8 cellular contexts compared by ENCODE assay signal in the genomic region with DNA sequence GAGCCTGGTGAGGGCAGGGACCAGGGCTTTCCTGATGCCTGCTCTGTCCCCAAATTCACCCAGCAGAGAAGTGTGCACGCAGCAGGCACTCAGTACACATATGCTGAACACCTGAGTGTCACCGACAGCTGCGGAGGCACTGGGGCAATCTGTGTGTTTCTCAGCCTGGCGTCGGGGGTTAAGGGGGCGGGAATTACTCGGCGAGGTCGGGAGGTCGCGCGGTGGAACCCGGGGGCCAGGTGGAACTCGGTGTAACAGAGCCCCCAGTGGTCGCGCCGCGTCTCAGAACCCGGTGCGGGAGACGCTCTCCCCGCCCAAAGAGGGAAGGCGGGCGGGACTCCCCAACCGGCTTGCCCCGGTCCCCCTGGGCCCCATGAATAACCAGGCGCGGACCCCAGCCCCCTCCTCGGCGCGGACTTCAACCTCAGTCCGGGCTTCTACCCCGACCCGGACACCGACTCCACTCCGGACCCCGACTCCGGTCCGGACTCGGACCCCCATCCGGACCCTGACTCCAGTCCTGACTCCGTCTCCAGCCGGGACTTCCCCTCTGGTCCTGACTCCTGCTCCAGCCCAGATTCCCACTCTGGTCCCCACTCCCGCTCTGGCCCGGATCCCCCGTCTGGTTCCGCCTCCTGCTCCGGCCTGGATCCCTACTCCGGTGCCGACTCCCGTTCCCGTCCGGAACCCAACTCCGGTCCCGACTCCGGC. TPM values are rescaled to one million over a fixed set of nuclear protein-coding genes. Genes with fewer than 3 reads are reported as not detected.
A peak's percentile ranks its signal among the peaks of the same experiment; 100 is the strongest.
DNase-seq lines count a peak whose midpoint lies in the region; ATAC-seq, FAIRE-seq and TF ChIP-seq lines count a peak whose summit lies in the region.

TSS of gene SELENOV (plus strand) at position 300 of the 711 bp plus-strand sequence. CDS start at position 374, 74 bp downstream.

- peaks cover 34% of the 10 kb centered on the region for H3K27me3 ChIP-seq in H7 (ENCODE audit: control insufficient read depth, insufficient read depth, low read length)

- FAIRE-seq in GM19239 (lab: Jason Lieb, UNC), result no peak

- H3K27ac ChIP-seq in VCaP (peak within 1 kb of the TSS; percentile 44; the same call in 1 of the 2 replicates), skin epidermis (no peak within 1 kb of the TSS)

- no peaks in the 10 kb centered on the region; the same call in 1 of the 2 replicates for H3K36me3 ChIP-seq in H7 (replicated peaks; ENCODE audit: control insufficient read depth, insufficient read depth, low read length)

- H3K4me3 ChIP-seq in H7 (ENCODE audit: insufficient read depth, low read depth, low read length), result peak within 1 kb of the TSS; percentile 80
- peak within 1 kb of the TSS in 5 of 7 experiments; percentile 0 to 25 (median 6) for H3K4me3 ChIP-seq in skin epidermis

- DNase-seq in H7 (peak; percentile 93), left cardiac atrium (no peak), GM19239 (ENCODE audit: insufficient read length, low spot score) (no peak), NCI-H2196 treated with DMSO at 0.1 percent for 48 hours (lab: John Stamatoyannopoulos, UW; ENCODE audit: unreplicated experiment) (no peak)

- TF ChIP-seq CTCF in VCaP (conservative IDR thresholded peaks at IDR 0.05), result peak; percentile 26; the same call in 1 of the 2 replicates

- ATAC-seq in left cardiac atrium, result peak; percentile 57 to 66
- ATAC-seq in HG03432 (IDR thresholded peaks at IDR 0.05; ENCODE audit: unreplicated experiment), result no peak
- ATAC-seq in GM21825 (IDR thresholded peaks at IDR 0.05; ENCODE audit: unreplicated experiment), result no peak

- intact Hi-C loops in left cardiac atrium (cut with DNase I), result no loop called here

RNA-seq across cellular contexts. Expression of gene SELENOV, which starts in this region (rescaled TPM):
- 3.1 and 4.4 TPM in 2 replicates for total RNA-seq in H7 (2014; rRNA removed; shearing (Covaris generic))
- not detected for total RNA-seq in left cardiac atrium

Comparison
In these comparisons a context has a peak if more than half of its experiments do, and no peak if none do; other contexts are left out.
1. Peak in ATAC-seq in left cardiac atrium; RNA of the gene not detected or under 1 TPM.